10 cellular contexts compared by ENCODE assay signal in the genomic region with DNA sequence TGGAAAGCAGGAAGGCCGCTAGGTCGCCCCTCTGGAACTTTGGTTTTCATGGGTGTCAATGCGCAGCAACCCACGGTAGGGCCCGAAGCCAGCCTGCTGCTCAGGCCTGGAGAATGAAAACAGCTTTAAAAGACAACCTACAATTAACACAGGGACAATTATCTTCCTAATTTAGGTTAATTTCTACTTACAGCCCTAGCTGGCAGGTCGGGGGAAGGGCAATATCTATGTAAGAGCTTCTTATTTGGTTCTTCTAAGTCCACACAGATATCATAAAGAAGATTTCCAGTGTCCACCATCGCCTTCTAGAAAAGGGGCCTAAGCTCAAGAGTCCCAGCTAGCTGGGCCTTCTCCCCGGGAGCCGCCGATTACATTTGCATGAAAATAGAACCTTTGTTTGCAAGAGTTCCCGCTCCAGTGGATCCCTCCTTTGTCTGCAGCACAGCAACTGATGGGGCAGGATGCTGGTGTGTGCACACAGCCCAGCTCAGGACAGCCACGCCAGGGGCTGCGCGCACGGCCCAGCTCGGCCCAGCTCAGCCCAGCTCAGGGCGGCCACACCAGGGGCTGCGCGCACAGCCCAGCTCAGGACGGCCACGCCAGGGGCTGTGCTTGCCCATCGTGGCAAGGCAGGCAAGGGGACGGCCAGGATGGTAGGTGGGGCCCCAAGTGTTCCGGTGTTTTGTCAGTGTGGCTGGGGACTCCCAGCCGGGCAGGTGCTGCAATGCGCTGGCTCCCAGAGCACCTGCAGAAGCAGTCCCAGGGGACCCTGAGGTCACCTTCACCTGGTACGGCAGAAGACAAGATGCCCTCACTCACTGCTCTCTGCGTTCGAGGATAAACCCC.
DNase-seq lines count a peak whose midpoint lies in the region; ATAC-seq and TF ChIP-seq lines count a peak whose summit lies in the region.
"Had no signal": no experiment of that assay in that cellular context is flagged by ENCODE, and none has a peak within 500 bp of the region (broad histone marks: within the 10 kb centered on the region; RNA-seq: fewer than 3 reads in every experiment).

No MANE protein-coding gene starts in this region.

- DNase-seq in C1 segment of cervical spinal cord (lab: John Stamatoyannopoulos, UW) (peak in 8 of 14 donors; percentile 29 to 67 (median 54)), NCI-H2107 treated with DMSO at 0.1 percent for 48 hours (lab: John Stamatoyannopoulos, UW; ENCODE audit: unreplicated experiment) (peak; percentile 72), globus pallidus (ENCODE audit: low spot score) (peak; percentile 86), neural crest cell (ENCODE audit: low read depth, low spot score) (peak; percentile 55), NCI-H446 treated with DMSO at 0.1 percent for 48 hours (lab: John Stamatoyannopoulos, UW) (no peak), GM20000 (ENCODE audit: low spot score) (no peak)
- no peak for DNase-seq in activated CD8-positive, alpha-beta memory T cell treated with anti-CD3 and anti-CD28 coated beads, Interleukin-2, amount 10 ng/mL, durations not matched to agents 7 days and 5 days
- DNase-seq: activated CD4-positive, CD25-positive, alpha-beta regulatory T cell treated with anti-CD3 and anti-CD28 coated beads, Interleukin-2, amount 50 U/mL, for 72 hours; stimulated activated CD4-positive, alpha-beta T cell treated with anti-CD3 and anti-CD28 coated beads, Interleukin-4, amount 100 ng/mL, for 4 hours had no signal

- no peak for ATAC-seq in GM21786 (IDR thresholded peaks at IDR 0.05; ENCODE audit: unreplicated experiment)
- no peak for ATAC-seq in activated CD8-positive, alpha-beta memory T cell treated with anti-CD3 and anti-CD28 coated beads, Interleukin-2, amount 10 ng/mL, durations not matched to agents 7 days and 5 days

- peaks cover 85% of the 10 kb centered on the region for H3K4me1 Mint-ChIP-seq in neural crest cell
- peaks cover 75% of the 10 kb centered on the region for H3K4me1 Mint-ChIP-seq in activated CD8-positive, alpha-beta memory T cell treated with anti-CD3 and anti-CD28 coated beads, Interleukin-2, amount 10 ng/mL, durations not matched to agents 7 days and 5 days

- CTCF ChIA-PET in activated CD8-positive, alpha-beta memory T cell treated with anti-CD3 and anti-CD28 coated beads, Interleukin-2, amount 10 ng/mL, durations not matched to agents 7 days and 5 days (lab: Charles Lee), result interaction anchor here (0.7 to 2.0 kb wide), 4 partner anchors 12 to 25 kb away, joined by 3 to 7 read pairs (median 4); no protein-coding TSS in a partner anchor

- H3K36me3 Mint-ChIP-seq in neural crest cell (ENCODE audit: low read depth), result no peaks in the 10 kb centered on the region
- peaks cover 13% of the 10 kb centered on the region for H3K36me3 Mint-ChIP-seq in activated CD8-positive, alpha-beta memory T cell treated with anti-CD3 and anti-CD28 coated beads, Interleukin-2, amount 10 ng/mL, durations not matched to agents 7 days and 5 days

- no peaks in the 10 kb centered on the region for H3K27me3 Mint-ChIP-seq in neural crest cell (ENCODE audit: low read depth)
- H3K27me3 Mint-ChIP-seq in activated CD8-positive, alpha-beta memory T cell treated with anti-CD3 and anti-CD28 coated beads, Interleukin-2, amount 10 ng/mL, durations not matched to agents 7 days and 5 days, result peaks cover 5% of the 10 kb centered on the region

- TF ChIP-seq CTCF in neural crest cell (conservative IDR thresholded peaks at IDR 0.05) (no peak), GM20000 (IDR thresholded peaks at IDR 0.05; ENCODE audit: extremely low read depth, missing control alignments) (no peak)

- peak overlapping the region; percentile 96 for H3K27ac Mint-ChIP-seq in neural crest cell (ENCODE audit: unreplicated experiment)
- H3K27ac Mint-ChIP-seq in activated CD8-positive, alpha-beta memory T cell treated with anti-CD3 and anti-CD28 coated beads, Interleukin-2, amount 10 ng/mL, durations not matched to agents 7 days and 5 days, result no peak overlapping the region

- H3K9me3 Mint-ChIP-seq in neural crest cell, result no peaks in the 10 kb centered on the region
- no peaks in the 10 kb centered on the region for H3K9me3 Mint-ChIP-seq in activated CD8-positive, alpha-beta memory T cell treated with anti-CD3 and anti-CD28 coated beads, Interleukin-2, amount 10 ng/mL, durations not matched to agents 7 days and 5 days (ENCODE audit: low read depth)

- H3K4me3 Mint-ChIP-seq in neural crest cell, result peak overlapping the region; percentile 64
- H3K4me3 Mint-ChIP-seq in activated CD8-positive, alpha-beta memory T cell treated with anti-CD3 and anti-CD28 coated beads, Interleukin-2, amount 10 ng/mL, durations not matched to agents 7 days and 5 days, result no peak overlapping the region

Comparison
In these comparisons a context has a peak if more than half of its experiments do, and no peak if none do; other contexts are left out.
1. DNase-seq: peak in C1 segment of cervical spinal cord (8 of 14), NCI-H2107 treated with DMSO at 0.1 percent for 48 hours (single experiment), globus pallidus (single experiment) and neural crest cell (single experiment); none in NCI-H446 treated with DMSO at 0.1 percent for 48 hours (single experiment), activated CD8-positive, alpha-beta memory T cell treated with anti-CD3 and anti-CD28 coated beads, Interleukin-2, amount 10 ng/mL, durations not matched to agents 7 days and 5 days (single experiment) and GM20000 (single experiment).